8 cellular contexts compared by ENCODE assay signal in genomic region chr5:74631088-74631960, GRCh38. TPM values are rescaled to one million over a fixed set of nuclear protein-coding genes. Genes with fewer than 3 reads are reported as not detected.
DNase-seq lines count a peak whose midpoint lies in the region; ATAC-seq and TF ChIP-seq lines count a peak whose summit lies in the region.

No MANE protein-coding gene starts in this region.

- H3K4me3 ChIP-seq in astrocyte of the spinal cord (ENCODE audit: low read depth, low read length) (no peak overlapping the region), lung (no peak overlapping the region), coronary artery (no peak overlapping the region)

- peaks cover 4% of the 10 kb centered on the region for H3K9me3 Mint-ChIP-seq in activated CD4-positive, alpha-beta T cell treated with anti-CD3 and anti-CD28 coated beads, Interleukin-2, amount 10 ng/mL, durations not matched to agents 24 days and 14 days

- TF ChIP-seq CTCF in astrocyte of the spinal cord (IDR thresholded peaks at IDR 0.05; ENCODE audit: low read depth, low read length) (no peak), lung (IDR thresholded peaks at IDR 0.05; ENCODE audit: control extremely low read depth, extremely low read depth) (no peak), coronary artery (IDR thresholded peaks at IDR 0.05) (no peak)

- H3K27ac ChIP-seq in lung (ENCODE audit: low read depth in 1 of 2, low read length in 1 of 2) (peak overlapping the region in 1 of 2 donors; percentile 79), coronary artery (no peak overlapping the region)

- in situ Hi-C loops in astrocyte of the spinal cord (cut with HindIII; ENCODE audit: low sequenced_read_pairs), result no loop called here

- peaks cover 13% of the 10 kb centered on the region for H3K4me1 Mint-ChIP-seq in activated CD4-positive, alpha-beta T cell treated with anti-CD3 and anti-CD28 coated beads, Interleukin-2, amount 10 ng/mL, durations not matched to agents 24 days and 14 days

- no peak overlapping the region for H3K4me3 Mint-ChIP-seq in activated CD4-positive, alpha-beta T cell treated with anti-CD3 and anti-CD28 coated beads, Interleukin-2, amount 10 ng/mL, durations not matched to agents 24 days and 14 days

- H3K4me1 ChIP-seq in lung (ENCODE audit: control insufficient read depth in 2 of 2, insufficient read depth in 2 of 2, low read length in 2 of 2), result peaks cover 3 to 15% of the 10 kb centered on the region in 2 donors

- no peaks in the 10 kb centered on the region for H3K27me3 ChIP-seq in lung (ENCODE audit: control insufficient read depth, insufficient read depth)

- H3K36me3 Mint-ChIP-seq in activated CD4-positive, alpha-beta T cell treated with anti-CD3 and anti-CD28 coated beads, Interleukin-2, amount 10 ng/mL, durations not matched to agents 24 days and 14 days (ENCODE audit: low read depth), result peaks cover 2% of the 10 kb centered on the region

- H3K27me3 Mint-ChIP-seq in activated CD4-positive, alpha-beta T cell treated with anti-CD3 and anti-CD28 coated beads, Interleukin-2, amount 10 ng/mL, durations not matched to agents 24 days and 14 days, result peaks cover 9% of the 10 kb centered on the region

- no peaks in the 10 kb centered on the region for H3K9me3 ChIP-seq in lung (ENCODE audit: control insufficient read depth in 2 of 2, insufficient read depth in 1 of 2, low read length in 1 of 2)

- intact Hi-C loops in activated CD4-positive, alpha-beta T cell treated with anti-CD3 and anti-CD28 coated beads, Interleukin-2, amount 10 ng/mL, durations not matched to agents 24 days and 14 days (cut with micrococcal nuclease), result loop anchor here (1.0 to 2.0 kb wide), 2 partner anchors 9 to 53 kb away; no protein-coding TSS in a partner anchor

- peak overlapping the region; percentile 59 for H3K27ac Mint-ChIP-seq in activated CD4-positive, alpha-beta T cell treated with anti-CD3 and anti-CD28 coated beads, Interleukin-2, amount 10 ng/mL, durations not matched to agents 24 days and 14 days

- WGBS in lung, 2 donors, result 28 to 33% methylated on average over 11 of the region's 11 CpGs

- peaks cover 0 to 15% of the 10 kb centered on the region in 2 donors for H3K36me3 ChIP-seq in lung (ENCODE audit: control insufficient read depth in 2 of 2, insufficient read depth in 2 of 2, low read length in 2 of 2)

- peak; percentile 75 for DNase-seq in activated CD4-positive, alpha-beta T cell treated with anti-CD3 and anti-CD28 coated beads, Interleukin-2, amount 10 ng/mL, durations not matched to agents 24 days and 14 days
- no peak for DNase-seq in activated CD4-positive, alpha-beta T cell treated with anti-CD3 and anti-CD28 coated beads, Interleukin-2, amount 50 U/mL, for 1 hour
- DNase-seq in NCI-H2029 treated with DMSO at 0.1 percent for 48 hours (lab: John Stamatoyannopoulos, UW), result peak; percentile 37
- peak; percentile 88 for DNase-seq in astrocyte of the spinal cord (ENCODE audit: low read depth, low spot score)
- peak; percentile 67 for DNase-seq in lung (ENCODE audit: low spot score)
- no peak for DNase-seq in coronary artery (ENCODE audit: low spot score)
- no peak for DNase-seq in globus pallidus (ENCODE audit: low spot score)

- ATAC-seq in HG02610 (IDR thresholded peaks at IDR 0.05; ENCODE audit: unreplicated experiment) (peak; percentile 70), lung (ENCODE audit: insufficient read depth, low FRiP score) (peak; percentile 68)

RNA-seq across cellular contexts. Expression of gene ENC1, which starts 9.2 kb away (rescaled TPM):
- 1.2 and 2.0 TPM in 2 replicates for total RNA-seq in activated CD4-positive, alpha-beta T cell treated with anti-CD3 and anti-CD28 coated beads, Interleukin-2, amount 10 ng/mL, durations not matched to agents 24 days and 14 days
- total RNA-seq in lung, result 10 to 100 TPM; 26.4 to 31.5 TPM
- 10 to 100 TPM in 1 of 2 donors, 1 to 10 TPM in 1; 6.8 to 10.2 TPM for polyA plus RNA-seq in lung

RNA-seq across cellular contexts. Expression of gene HEXB, which starts 53.7 kb away (rescaled TPM):
- 60.7 and 61.2 TPM in 2 replicates for total RNA-seq in activated CD4-positive, alpha-beta T cell treated with anti-CD3 and anti-CD28 coated beads, Interleukin-2, amount 10 ng/mL, durations not matched to agents 24 days and 14 days
- total RNA-seq in lung, result 100 to 1,000 TPM in 1 of 2 donors, 10 to 100 TPM in 1; 88.9 to 163 TPM
- 100 to 1,000 TPM; 143 to 170 TPM for polyA plus RNA-seq in lung

Comparison
In these comparisons a context has a peak if more than half of its experiments do, and no peak if none do; other contexts are left out.
1. DNase-seq: peak in activated CD4-positive, alpha-beta T cell treated with anti-CD3 and anti-CD28 coated beads, Interleukin-2, amount 10 ng/mL, durations not matched to agents 24 days and 14 days (single experiment), NCI-H2029 treated with DMSO at 0.1 percent for 48 hours (single experiment), astrocyte of the spinal cord (single experiment) and lung (single experiment); none in activated CD4-positive, alpha-beta T cell treated with anti-CD3 and anti-CD28 coated beads, Interleukin-2, amount 50 U/mL, for 1 hour (single experiment), coronary artery (single experiment) and globus pallidus (single experiment).